ENCODE assay signal across 8 cellular contexts in genomic region chr3:179037361-179037760, GRCh38. TPM values are rescaled to one million over a fixed set of nuclear protein-coding genes. Genes with fewer than 3 reads are reported as not detected.
DNase-seq lines count a peak whose midpoint lies in the region; ATAC-seq and TF ChIP-seq lines count a peak whose summit lies in the region.

No MANE protein-coding gene starts in this region.

- no peaks in the 10 kb centered on the region for H3K36me3 ChIP-seq in effector memory CD4-positive, alpha-beta T cell (ENCODE audit: control insufficient read depth, insufficient read depth, low read length)
- H3K36me3 ChIP-seq in HAP-1 (replicated peaks): no peaks in the 10 kb centered on the region

- H3K27ac ChIP-seq in effector memory CD4-positive, alpha-beta T cell (ENCODE audit: insufficient read depth, low read length, poor library complexity, severe bottlenecking): peak overlapping the region; percentile 50

- H3K27me3 ChIP-seq in effector memory CD4-positive, alpha-beta T cell (replicated peaks; ENCODE audit: control insufficient read depth, insufficient read depth, low read length, poor library complexity, severe bottlenecking): no peaks in the 10 kb centered on the region
- no peaks in the 10 kb centered on the region for H3K27me3 ChIP-seq in HAP-1 (ENCODE audit: low read depth)

- no peaks in the 10 kb centered on the region for H3K9me3 ChIP-seq in effector memory CD4-positive, alpha-beta T cell (ENCODE audit: control insufficient read depth, low read length)
- H3K9me3 ChIP-seq in HAP-1: no peaks in the 10 kb centered on the region

- H3K27ac Mint-ChIP-seq in osteocyte (ENCODE audit: unreplicated experiment): no peak overlapping the region

- in situ Hi-C loops in HAP-1 (cut with MboI; ENCODE audit: low sequenced_read_pairs): no loop called here

- peaks cover 8% of the 10 kb centered on the region for H3K9me3 Mint-ChIP-seq in osteocyte (ENCODE audit: unreplicated experiment)

- H3K4me1 ChIP-seq in effector memory CD4-positive, alpha-beta T cell (ENCODE audit: control insufficient read depth, insufficient read depth, low read length, poor library complexity, severe bottlenecking): peaks cover 20% of the 10 kb centered on the region
- no peaks in the 10 kb centered on the region for H3K4me1 ChIP-seq in HAP-1

- H3K4me3 ChIP-seq in HFF-Myc (replicated peaks; ENCODE audit: low read depth, low read length): no peak overlapping the region
- H3K4me3 ChIP-seq in effector memory CD4-positive, alpha-beta T cell (ENCODE audit: insufficient read depth, low read depth, low read length, poor library complexity, severe bottlenecking): peak overlapping the region; percentile 13
- H3K4me3 ChIP-seq in HAP-1: no peak overlapping the region

- TF ChIP-seq CTCF in HFF-Myc (IDR thresholded peaks at IDR 0.05; ENCODE audit: low read depth, low read length, missing control alignments): no peak
- no peak for TF ChIP-seq CTCF in osteocyte (IDR thresholded peaks at IDR 0.05)

- H3K36me3 Mint-ChIP-seq in osteocyte (ENCODE audit: unreplicated experiment): peaks cover 28% of the 10 kb centered on the region

- ATAC-seq in GM21529 (IDR thresholded peaks at IDR 0.05; ENCODE audit: unreplicated experiment): no peak

- H3K27me3 Mint-ChIP-seq in osteocyte (ENCODE audit: unreplicated experiment): no peaks in the 10 kb centered on the region

- DNase-seq in HFF-Myc (ENCODE audit: extremely low read depth, low read depth) (peak; percentile 24), osteocyte (ENCODE audit: extremely low spot score, unreplicated experiment) (peak; percentile 92), HAP-1 (ENCODE audit: low spot score in 2 of 2) (no peak), NCI-H345 treated with DMSO at 0.1 percent for 48 hours (lab: John Stamatoyannopoulos, UW; ENCODE audit: unreplicated experiment) (no peak), NCI-H2107 (lab: John Stamatoyannopoulos, UW) (no peak)
- DNase-seq in activated CD4-positive, alpha-beta T cell treated with anti-CD3 and anti-CD28 coated beads, Interleukin-2, amount 50 U/mL, for 1 hour: peak; percentile 50
- peak in 2 of 3 donors; percentile 17 to 19 for DNase-seq in effector memory CD4-positive, alpha-beta T cell

- peak overlapping the region; percentile 51 for H3K4me3 Mint-ChIP-seq in osteocyte (ENCODE audit: unreplicated experiment)

- H3K4me1 Mint-ChIP-seq in osteocyte (ENCODE audit: unreplicated experiment): peaks cover 15% of the 10 kb centered on the region

RNA-seq across cellular contexts. Expression of gene ZMAT3, which starts 34.2 kb away (rescaled TPM):
- total RNA-seq in osteocyte: 96.9 and 99.0 TPM in 2 replicates

Comparison
In these comparisons a context has a peak if more than half of its experiments do, and no peak if none do; other contexts are left out.
1. DNase-seq: peak in HFF-Myc (single experiment), activated CD4-positive, alpha-beta T cell treated with anti-CD3 and anti-CD28 coated beads, Interleukin-2, amount 50 U/mL, for 1 hour (single experiment), effector memory CD4-positive, alpha-beta T cell (2 of 3) and osteocyte (single experiment); none in HAP-1 (0 of 2), NCI-H345 treated with DMSO at 0.1 percent for 48 hours (single experiment) and NCI-H2107 (single experiment).